16 cellular contexts compared by ENCODE assay signal in genomic region chr2:54909006-54909405, GRCh38.
DNase-seq lines count a peak whose midpoint lies in the region; ATAC-seq and TF ChIP-seq lines count a peak whose summit lies in the region.
"Had no signal": no experiment of that assay in that cellular context is flagged by ENCODE, and none has a peak within 500 bp of the region (broad histone marks: within the 10 kb centered on the region; RNA-seq: fewer than 3 reads in every experiment).

No MANE protein-coding gene starts in this region.

- in situ Hi-C loops in IMR-90 (cut with MboI; ENCODE audit: low sequenced_read_pairs): loop anchor here (5.0 kb wide), 1 partner anchor 258 kb away; no protein-coding TSS in a partner anchor

- peaks cover 9% of the 10 kb centered on the region for H3K4me1 ChIP-seq in IMR-90 (ENCODE audit: control insufficient read depth, insufficient read depth, low read length)
- peaks cover 41% of the 10 kb centered on the region for H3K4me1 ChIP-seq in psoas muscle
- H3K4me1 ChIP-seq in PC-3 (ENCODE audit: insufficient read depth, low read length): peaks cover 10% of the 10 kb centered on the region
- H3K4me1 ChIP-seq: SJCRH30 had no signal

- dilution Hi-C loops in IMR-90 (cut with HindIII; ENCODE audit: low sequenced_read_pairs, unreplicated experiment): no loop called here

- CTCF ChIA-PET in IMR-90 (lab: Yijun Ruan, JAX) (no interaction called here), PC-3 (lab: Charles Lee) (no interaction called here)

- peak overlapping the region; percentile 90; the same call in 1 of the 2 replicates for H2BK120ac ChIP-seq in IMR-90 (ENCODE audit: low read depth, low read length)

- WGBS in IMR-90 (ENCODE audit: extremely low coverage in 2 of 2, insufficient read length in 1 of 2), 2 experiments: no CpG with 5 or more reads among the region's 3 CpGs
- 24 to 43% (median 27%) methylated on average over 3 of the region's 3 CpGs for WGBS in psoas muscle, 3 donors

- H4K5ac ChIP-seq in IMR-90 (ENCODE audit: low read depth, low read length): no peak overlapping the region; the same call in 1 of the 2 replicates

- BruUV-seq in IMR-90 (replicated peaks; lab: Mats Ljungman, UMichigan) (no TSS peak), PC-3 (replicated peaks; lab: Mats Ljungman, UMichigan) (no TSS peak)

- peak overlapping the region; percentile 67; the same call in 1 of the 2 replicates for H3K14ac ChIP-seq in IMR-90 (replicated peaks; ENCODE audit: low read depth, low read length)

- intact Hi-C loops in IMR-90 (cut with micrococcal nuclease): no loop called here
- intact Hi-C loops in psoas muscle (cut with DNase I): loop anchor here in 1 of 2 donors (10.0 kb wide), 1 partner anchor 66 kb away; no protein-coding TSS in a partner anchor
- intact Hi-C loops in posterior vena cava (cut with DNase I): loop anchor here in 1 of 2 donors (10.0 kb wide), 1 partner anchor 136 kb away; no protein-coding TSS in a partner anchor
- intact Hi-C loops in PC-3 (cut with micrococcal nuclease): loop anchor here (10.0 kb wide), 1 partner anchor 516 kb away; no protein-coding TSS in a partner anchor

- 0 out of 3 replicates have a peak overlapping the region, but pooled peaks have one; percentile 66 for H2BK15ac ChIP-seq in IMR-90 (ENCODE audit: low read depth, low read length)

- no peaks in the 10 kb centered on the region for H4K20me1 ChIP-seq in IMR-90 (ENCODE audit: insufficient read depth, low read length)
- no peaks in the 10 kb centered on the region for H4K20me1 ChIP-seq in PC-3 (ENCODE audit: low read length)

- peak overlapping the region; percentile 72 for H2BK5ac ChIP-seq in IMR-90 (ENCODE audit: low read depth, low read length, poor library complexity, severe bottlenecking)

- peak overlapping the region in 1 of 2 experiments; percentile 82; a peak in 2 of 4 replicates for H4K8ac ChIP-seq in IMR-90 (ENCODE audit: low read depth in 2 of 2, low read length in 2 of 2)

- no peak overlapping the region for H2AK9ac ChIP-seq in IMR-90 (replicated peaks; ENCODE audit: low read depth, low read length, poor library complexity)

- POLR2A ChIA-PET in IMR-90 (lab: Charles Lee; ENCODE audit: unreplicated experiment) (no interaction called here), PC-3 (lab: Charles Lee; ENCODE audit: unreplicated experiment) (no interaction called here)

- H3K4me2 ChIP-seq in IMR-90 (ENCODE audit: low read depth, low read length): peak overlapping the region; percentile 48; the same call in 1 of the 2 replicates
- no peak overlapping the region for H3K4me2 ChIP-seq in PC-3 (ENCODE audit: low read length)
- H3K4me2 ChIP-seq: A549 had no signal

- no peak for TF ChIP-seq RAD21 in IMR-90 (IDR thresholded peaks at IDR 0.05; ENCODE audit: low read length)

- H2BK20ac ChIP-seq in IMR-90 (ENCODE audit: low read depth, low read length): peak overlapping the region; percentile 66; the same call in 1 of the 2 replicates

- H4K91ac ChIP-seq in IMR-90 (ENCODE audit: insufficient read depth, low read depth, low read length): no peak overlapping the region

- no peaks in the 10 kb centered on the region for H3F3A ChIP-seq in PC-3 (ENCODE audit: low read length, unreplicated experiment)

- H3K9me2 ChIP-seq in PC-3 (replicated peaks; ENCODE audit: low read length): no peaks in the 10 kb centered on the region

- H3K9me3 ChIP-seq in IMR-90 (ENCODE audit: control insufficient read depth, insufficient read depth, low read length) (no peaks in the 10 kb centered on the region), psoas muscle (no peaks in the 10 kb centered on the region), PC-3 (ENCODE audit: low read length) (no peaks in the 10 kb centered on the region)
- H3K9me3 ChIP-seq: A549, SJCRH30 had no signal

- DNase-seq in EH (ENCODE audit: low read depth) (peak; percentile 78), IMR-90 (peak; percentile 69), fibroblast of mammary gland (ENCODE audit: low read depth) (peak; percentile 38), psoas muscle (no peak), cerebellar nuclear complex (lab: John Stamatoyannopoulos, UW) (no peak), posterior vena cava (ENCODE audit: low spot score) (no peak), PC-3 (no peak)
- DNase-seq: Karpas-422, MM.1S, NCI-H1092 treated with DMSO at 0.1 percent for 48 hours, NCI-H2081 treated with DMSO at 0.1 percent for 48 hours, NCI-H510A, NCI-H774, SJCRH30 had no signal

- H3K27me3 ChIP-seq in IMR-90 (ENCODE audit: control insufficient read depth, insufficient read depth, low read length): no peaks in the 10 kb centered on the region
- H3K27me3 ChIP-seq in psoas muscle (ENCODE audit: insufficient read depth in 3 of 3, low read length in 2 of 3): no peaks in the 10 kb centered on the region
- H3K27me3 ChIP-seq in PC-3 (ENCODE audit: low read length): no peaks in the 10 kb centered on the region
- H3K27me3 ChIP-seq: SJCRH30 had no signal

- TF ChIP-seq CTCF in IMR-90 (conservative IDR thresholded peaks at IDR 0.05; ENCODE audit: low read depth, low read length) (no peak), fibroblast of mammary gland (conservative IDR thresholded peaks at IDR 0.05; ENCODE audit: control insufficient read depth, insufficient read depth, low read depth, low read length) (no peak), psoas muscle (IDR thresholded peaks at IDR 0.05) (no peak), PC-3 (conservative IDR thresholded peaks at IDR 0.05; ENCODE audit: low read depth, low read length) (no peak)

- H3K56ac ChIP-seq in IMR-90 (ENCODE audit: extremely low read depth, insufficient read depth, low read length): no peak overlapping the region

- peaks cover 3 to 15% of the 10 kb centered on the region in 2 experiments; a peak in 3 of 4 replicates for H3K79me1 ChIP-seq in IMR-90 (ENCODE audit: low read depth in 1 of 2, low read length in 2 of 2)

- H3K27ac ChIP-seq in IMR-90 (ENCODE audit: insufficient read depth, low read length): no peak overlapping the region
- peak overlapping the region; percentile 60 for H3K27ac ChIP-seq in psoas muscle
- no peak overlapping the region for H3K27ac ChIP-seq in PC-3 (ENCODE audit: low read length)
- H3K27ac ChIP-seq: A549, SJCRH30 had no signal

- H2AK5ac ChIP-seq in IMR-90 (ENCODE audit: low read depth, low read length): no peak overlapping the region

- ATAC-seq in IMR-90 (ENCODE audit: low read depth) (peak; percentile 31), psoas muscle (no peak), GM18519 (IDR thresholded peaks at IDR 0.05; ENCODE audit: low FRiP score, unreplicated experiment) (no peak), PC-3 (no peak)
- ATAC-seq: A549 had no signal

- H2AFZ ChIP-seq in IMR-90 (replicated peaks; ENCODE audit: low read length, poor library complexity) (no peak overlapping the region), PC-3 (ENCODE audit: low read length) (no peak overlapping the region)

- H3K79me2 ChIP-seq in PC-3 (ENCODE audit: low read length): no peaks in the 10 kb centered on the region

- H3K9me1 ChIP-seq in IMR-90 (ENCODE audit: insufficient read depth, low read length): peaks cover 9% of the 10 kb centered on the region

- H3K4ac ChIP-seq in IMR-90 (ENCODE audit: low read depth, low read length): peak overlapping the region; percentile 73; the same call in 1 of the 2 replicates

- no peak overlapping the region for H3K4me3 ChIP-seq in IMR-90 (ENCODE audit: insufficient read depth, low read depth, low read length)
- no peak overlapping the region for H3K4me3 ChIP-seq in fibroblast of mammary gland (ENCODE audit: control insufficient read depth, low read depth, low read length)
- H3K4me3 ChIP-seq in psoas muscle: no peak overlapping the region
- H3K4me3 ChIP-seq in PC-3 (ENCODE audit: low read length): no peak overlapping the region
- H3K4me3 ChIP-seq: A549, SJCRH30 had no signal

- no peaks in the 10 kb centered on the region for H3K36me3 ChIP-seq in IMR-90 (ENCODE audit: control insufficient read depth, insufficient read depth, low read length)
- H3K36me3 ChIP-seq in psoas muscle (ENCODE audit: insufficient read depth in 1 of 2, low read depth in 1 of 2): no peaks in the 10 kb centered on the region
- H3K36me3 ChIP-seq in PC-3 (ENCODE audit: low read depth, low read length): no peaks in the 10 kb centered on the region
- H3K36me3 ChIP-seq: SJCRH30 had no signal

- no peak overlapping the region for H3K9ac ChIP-seq in IMR-90 (ENCODE audit: low read depth, low read length)
- H3K9ac ChIP-seq in PC-3 (ENCODE audit: low read length): no peak overlapping the region

- TF ChIP-seq POLR2A in IMR-90 (IDR thresholded peaks at IDR 0.05; ENCODE audit: low read depth, low read length): no peak

- no peak overlapping the region for H3K18ac ChIP-seq in IMR-90 (ENCODE audit: low read depth, low read length)

- H3K23ac ChIP-seq in IMR-90 (ENCODE audit: low read depth, low read length): 0 out of 2 replicates have a peak overlapping the region, but pooled peaks have one; percentile 49

TF ChIP-seq in IMR-90, 13 proteins besides CTCF, POLR2A, EP300 and RAD21:
- TF ChIP-seq CEBPB (IDR thresholded peaks at IDR 0.05; ENCODE audit: low read depth, low read length) (0 out of 2 replicates have a peak, but pooled peaks have one; percentile 3), ELK1 (IDR thresholded peaks at IDR 0.05; ENCODE audit: borderline replicate concordance, low read depth, low read length) (no peak), BHLHE40 (IDR thresholded peaks at IDR 0.05; ENCODE audit: low read depth, low read length) (peak; percentile 67; the same call in 1 of the 2 replicates)

Comparison
In these comparisons a context has a peak if more than half of its experiments do, and no peak if none do; other contexts are left out.
1. DNase-seq: peak in EH (single experiment), IMR-90 (single experiment) and fibroblast of mammary gland (single experiment); none in psoas muscle (0 of 2), cerebellar nuclear complex (0 of 2), posterior vena cava (single experiment) and PC-3 (single experiment).